Comparison of ENCODE assay signal across 1 cellular context in the genomic region with DNA sequence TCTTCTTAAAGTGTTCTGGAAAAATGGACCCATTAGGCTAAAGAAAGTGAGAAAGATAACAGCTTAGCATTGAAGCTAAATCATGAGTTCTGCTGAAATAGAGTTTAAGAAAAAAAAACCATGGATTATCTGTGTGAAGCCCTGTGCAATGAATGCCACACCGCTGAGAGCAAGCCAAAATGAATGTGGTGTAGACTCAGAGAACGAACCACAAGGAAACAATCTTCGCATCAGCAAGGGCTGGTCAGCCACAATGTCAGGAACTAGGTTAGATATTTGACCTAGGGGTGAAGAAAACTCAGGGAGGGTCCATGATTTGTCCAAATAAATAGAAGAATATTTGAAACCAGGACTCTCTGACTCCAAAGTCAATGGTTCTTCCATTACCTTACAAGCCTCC.
TF ChIP-seq lines count a peak whose summit lies in the region.

No MANE protein-coding gene starts in this region.

TF ChIP-seq in IMR-90, 13 proteins besides CTCF, POLR2A, EP300 and RAD21:
- TF ChIP-seq MXI1 (IDR thresholded peaks at IDR 0.05; ENCODE audit: borderline replicate concordance, low read depth, low read length), result no peak
- no peak for TF ChIP-seq RFX5 (IDR thresholded peaks at IDR 0.05; ENCODE audit: low read depth, low read length)
- TF ChIP-seq NFE2L2 (IDR thresholded peaks at IDR 0.05; ENCODE audit: low read depth, low read length), result no peak
- no peak for TF ChIP-seq MAFK (IDR thresholded peaks at IDR 0.05; ENCODE audit: low read depth, low read length)
- TF ChIP-seq MAZ (IDR thresholded peaks at IDR 0.05; ENCODE audit: borderline replicate concordance, low read depth, low read length), result no peak
- TF ChIP-seq RCOR1 (IDR thresholded peaks at IDR 0.05; ENCODE audit: insufficient replicate concordance, low read length), result no peak
- TF ChIP-seq CHD1 (IDR thresholded peaks at IDR 0.05; ENCODE audit: low read depth, low read length), result no peak
- TF ChIP-seq SMC3 (IDR thresholded peaks at IDR 0.05; ENCODE audit: low read depth, low read length), result no peak
